26 cellular contexts compared by ENCODE assay signal in the genomic region with DNA sequence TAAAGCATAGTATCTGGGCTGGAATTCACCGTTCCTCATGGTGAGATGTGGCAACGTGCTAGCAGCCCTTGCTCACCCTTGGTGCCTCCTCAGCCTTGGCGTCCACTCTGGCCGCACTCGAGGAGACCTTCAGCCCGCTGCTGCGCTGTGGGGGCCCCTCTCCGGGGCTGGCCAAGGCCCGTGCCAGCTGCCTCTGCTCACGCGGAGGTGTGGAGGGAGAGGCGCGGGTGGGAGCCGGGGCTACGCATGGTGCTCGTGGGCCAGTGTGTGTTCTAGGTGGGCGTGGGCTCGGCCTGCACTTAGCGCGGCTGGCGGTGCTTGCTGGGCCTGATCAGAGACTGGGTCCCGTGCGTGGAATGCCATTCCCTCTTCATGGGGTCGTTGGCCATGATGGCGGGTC.
"Had no signal": no experiment of that assay in that cellular context is flagged by ENCODE, and none has a peak within 500 bp of the region (broad histone marks: within the 10 kb centered on the region; RNA-seq: fewer than 3 reads in every experiment).

No MANE protein-coding gene starts in this region.

- H3K27ac ChIP-seq: adrenal gland, body of pancreas, colonic mucosa, WERI-Rb-1 had no signal

- H3K9me3 ChIP-seq: adrenal gland, body of pancreas, colonic mucosa had no signal

- H3K27ac Mint-ChIP-seq: activated B cell treated with CpG ODN at 0.5 μM for 24 hours; activated CD8-positive, alpha-beta T cell treated with anti-CD3 and anti-CD28 coated beads for 36 hours; activated naive CD4-positive, alpha-beta T cell treated with anti-CD3 and anti-CD28 coated beads for 36 hours; activated naive CD4-positive, alpha-beta T cell treated with anti-CD3 and anti-CD28 coated beads, Interleukin-2, amount 50 U/mL, for 24 hours; activated naive CD8-positive, alpha-beta T cell treated with anti-CD3 and anti-CD28 coated beads for 36 hours; activated naive CD8-positive, alpha-beta T cell treated with anti-CD3 and anti-CD28 coated beads, Interleukin-2, amount 50 U/mL, for 24 hours; activated T-helper 2 cell treated with anti-CD3 and anti-CD28 coated beads, Interferon-gamma antibody, Interleukin-2, Interleukin-4, amounts not matched to agents 10 μg/mL and 5 μg/mL and 100 μg/mL, durations not matched to agents 14 hours and 24 hours and 36 hours; T-helper 17 cell; T-helper 2 cell treated with Interferon-gamma antibody and Interleukin-4, amounts not matched to agents 5 μg/mL and 100 μg/mL, for 36 hours had no signal

- DNase-seq: activated B cell treated with CpG ODN at 0.5 μM for 24 hours; activated CD4-positive, alpha-beta T cell treated with anti-CD3 and anti-CD28 coated beads for 48 hours; activated CD4-positive, alpha-beta T cell treated with anti-CD3 and anti-CD28 coated beads, Interleukin-2, amount 50 U/mL, for 1 hour; activated CD4-positive, alpha-beta T cell treated with anti-CD3 and anti-CD28 coated beads, Interleukin-2, amount 50 U/mL, for 48 hours; activated CD8-positive, alpha-beta memory T cell treated with anti-CD3 and anti-CD28 coated beads for 24 hours; activated CD8-positive, alpha-beta T cell treated with anti-CD3 and anti-CD28 coated beads for 36 hours; activated effector memory CD4-positive, alpha-beta T cell treated with anti-CD3 and anti-CD28 coated beads, Interleukin-2, amount 50 U/mL, for 16 hours; activated naive CD4-positive, alpha-beta T cell treated with anti-CD3 and anti-CD28 coated beads for 36 hours; activated naive CD8-positive, alpha-beta T cell treated with anti-CD3 and anti-CD28 coated beads for 36 hours; activated naive CD8-positive, alpha-beta T cell treated with anti-CD3 and anti-CD28 coated beads, Interleukin-2, amount 50 U/mL, for 24 hours; activated T-cell treated with anti-CD3 and anti-CD28 coated beads, Interleukin-2, amount 50 U/mL, for 4 hours; adrenal gland; amygdala; aorta; body of pancreas; colonic mucosa; effector CD8-positive, alpha-beta T cell; foreskin fibroblast; glutamatergic neuron; T-helper 1 cell; T-helper 17 cell; T1000; WERI-Rb-1 had no signal

- H3K4me3 Mint-ChIP-seq: activated B cell treated with CpG ODN at 0.5 μM for 24 hours; activated CD8-positive, alpha-beta T cell treated with anti-CD3 and anti-CD28 coated beads for 36 hours; activated naive CD4-positive, alpha-beta T cell treated with anti-CD3 and anti-CD28 coated beads for 36 hours; activated naive CD4-positive, alpha-beta T cell treated with anti-CD3 and anti-CD28 coated beads, Interleukin-2, amount 50 U/mL, for 24 hours; activated naive CD8-positive, alpha-beta T cell treated with anti-CD3 and anti-CD28 coated beads for 36 hours; activated naive CD8-positive, alpha-beta T cell treated with anti-CD3 and anti-CD28 coated beads, Interleukin-2, amount 50 U/mL, for 24 hours; activated T-cell treated with anti-CD3 and anti-CD28 coated beads, Interleukin-2, amount 50 U/mL, for 4 hours; T-helper 17 cell; T-helper 2 cell treated with Interferon-gamma antibody and Interleukin-4, amounts not matched to agents 5 μg/mL and 100 μg/mL, for 36 hours had no signal

- H3K4me1 ChIP-seq: adrenal gland, colonic mucosa had no signal

- H3K27me3 Mint-ChIP-seq: T-helper 17 cell had no signal

- H3K36me3 ChIP-seq: adrenal gland, colonic mucosa, WERI-Rb-1 had no signal

- H3K27me3 ChIP-seq: adrenal gland, body of pancreas, colonic mucosa had no signal

- H3K4me1 Mint-ChIP-seq: activated B cell treated with CpG ODN at 0.5 μM for 24 hours; activated naive CD4-positive, alpha-beta T cell treated with anti-CD3 and anti-CD28 coated beads, Interleukin-2, amount 50 U/mL, for 24 hours; activated naive CD8-positive, alpha-beta T cell treated with anti-CD3 and anti-CD28 coated beads for 36 hours; activated naive CD8-positive, alpha-beta T cell treated with anti-CD3 and anti-CD28 coated beads, Interleukin-2, amount 50 U/mL, for 24 hours; T-helper 17 cell had no signal

- H3K4me3 ChIP-seq: adrenal gland, body of pancreas, colonic mucosa had no signal

- H3K36me3 Mint-ChIP-seq: activated naive CD4-positive, alpha-beta T cell treated with anti-CD3 and anti-CD28 coated beads, Interleukin-2, amount 50 U/mL, for 24 hours; activated naive CD8-positive, alpha-beta T cell treated with anti-CD3 and anti-CD28 coated beads for 36 hours had no signal
